Comparison of ENCODE assay signal across 12 cellular contexts in genomic region chr1:32224285-32224684, GRCh38. TPM values are rescaled to one million over a fixed set of nuclear protein-coding genes. Genes with fewer than 3 reads are reported as not detected.
DNase-seq lines count a peak whose midpoint lies in the region; TF ChIP-seq lines count a peak whose summit lies in the region.
"Had no signal": no experiment of that assay in that cellular context is flagged by ENCODE, and none has a peak within 500 bp of the region (broad histone marks: within the 10 kb centered on the region; RNA-seq: fewer than 3 reads in every experiment).

No MANE protein-coding gene starts in this region.

- H2AFZ ChIP-seq in smooth muscle cell (ENCODE audit: low read depth): no peak overlapping the region

- peaks cover 7% of the 10 kb centered on the region for H3K36me3 ChIP-seq in smooth muscle cell (ENCODE audit: low read depth)

- TF ChIP-seq CTCF in HFFc6 (IDR thresholded peaks at IDR 0.05) (no peak), nephron (IDR thresholded peaks at IDR 0.05; ENCODE audit: unreplicated experiment in 3 of 3) (no peak), smooth muscle cell (IDR thresholded peaks at IDR 0.05; ENCODE audit: borderline replicate concordance, insufficient read depth, poor library complexity, severe bottlenecking) (no peak)

- no peak for DNase-seq in HFFc6
- no peak for DNase-seq in activated T-helper 2 cell treated with anti-CD3 and anti-CD28 coated beads, Interferon-gamma antibody, Interleukin-2, Interleukin-4, amounts not matched to agents 10 μg/mL and 5 μg/mL and 100 μg/mL, durations not matched to agents 14 hours and 24 hours and 36 hours (ENCODE audit: low spot score)
- DNase-seq in DMS 273 (lab: John Stamatoyannopoulos, UW; ENCODE audit: unreplicated experiment): no peak
- DNase-seq in smooth muscle cell (lab: John Stamatoyannopoulos, UW; ENCODE audit: unreplicated experiment): no peak
- DNase-seq: activated CD4-positive, CD25-positive, alpha-beta regulatory T cell; DMS53; Peyer's patch; stimulated activated CD4-positive, alpha-beta T cell treated with anti-CD3 and anti-CD28 coated beads, Interleukin-15, amount 100 ng/mL, for 24 hours; substantia nigra had no signal

- intact Hi-C loops in activated T-helper 2 cell treated with anti-CD3 and anti-CD28 coated beads, Interferon-gamma antibody, Interleukin-2, Interleukin-4, amounts not matched to agents 10 μg/mL and 5 μg/mL and 100 μg/mL, durations not matched to agents 14 hours and 24 hours and 36 hours (cut with micrococcal nuclease): no loop called here

- no peaks in the 10 kb centered on the region for H4K20me1 ChIP-seq in smooth muscle cell (ENCODE audit: low read depth)

- 98% methylated on average over 4 of the region's 4 CpGs for WGBS in smooth muscle cell (ENCODE audit: low lambda C conversion rate)

- peak overlapping the region; percentile 97 for H3K4me3 Mint-ChIP-seq in HFFc6
- peak overlapping the region; percentile 94 for H3K4me3 Mint-ChIP-seq in activated T-helper 2 cell treated with anti-CD3 and anti-CD28 coated beads, Interferon-gamma antibody, Interleukin-2, Interleukin-4, amounts not matched to agents 10 μg/mL and 5 μg/mL and 100 μg/mL, durations not matched to agents 14 hours and 24 hours and 36 hours (ENCODE audit: low read depth)
- H3K4me3 Mint-ChIP-seq in nephron: peak overlapping the region; percentile 83 to 99 (median 98)

- no peaks in the 10 kb centered on the region for H3F3A ChIP-seq in smooth muscle cell (ENCODE audit: low read depth)

- H3K9me3 Mint-ChIP-seq in HFFc6 (no peaks in the 10 kb centered on the region), nephron (no peaks in the 10 kb centered on the region)
- H3K9me3 Mint-ChIP-seq in activated T-helper 2 cell treated with anti-CD3 and anti-CD28 coated beads, Interferon-gamma antibody, Interleukin-2, Interleukin-4, amounts not matched to agents 10 μg/mL and 5 μg/mL and 100 μg/mL, durations not matched to agents 14 hours and 24 hours and 36 hours: no peaks in the 10 kb centered on the region

- H3K36me3 Mint-ChIP-seq in HFFc6 (ENCODE audit: low read depth): peaks cover 49% of the 10 kb centered on the region
- peaks cover 58% of the 10 kb centered on the region for H3K36me3 Mint-ChIP-seq in activated T-helper 2 cell treated with anti-CD3 and anti-CD28 coated beads, Interferon-gamma antibody, Interleukin-2, Interleukin-4, amounts not matched to agents 10 μg/mL and 5 μg/mL and 100 μg/mL, durations not matched to agents 14 hours and 24 hours and 36 hours (ENCODE audit: low read depth)
- H3K36me3 Mint-ChIP-seq in nephron (ENCODE audit: low read depth): peaks cover 45% of the 10 kb centered on the region

- H3K27ac Mint-ChIP-seq in HFFc6 (peak overlapping the region; percentile 98), nephron (peak overlapping the region in 2 of 3 experiments; percentile 31 to 55)
- peak overlapping the region; percentile 95 for H3K27ac Mint-ChIP-seq in activated T-helper 2 cell treated with anti-CD3 and anti-CD28 coated beads, Interferon-gamma antibody, Interleukin-2, Interleukin-4, amounts not matched to agents 10 μg/mL and 5 μg/mL and 100 μg/mL, durations not matched to agents 14 hours and 24 hours and 36 hours

- H3K27ac ChIP-seq in smooth muscle cell (ENCODE audit: low read depth): no peak overlapping the region
- H3K27ac ChIP-seq: Peyer's patch had no signal

- no peaks in the 10 kb centered on the region for H3K27me3 ChIP-seq in smooth muscle cell (ENCODE audit: low read depth)
- H3K27me3 ChIP-seq: Peyer's patch had no signal

- peaks cover 45% of the 10 kb centered on the region for H3K79me2 ChIP-seq in smooth muscle cell (ENCODE audit: low read depth)

- H3K9me3 ChIP-seq in smooth muscle cell (replicated peaks; ENCODE audit: low read depth): no peaks in the 10 kb centered on the region
- H3K9me3 ChIP-seq: Peyer's patch had no signal

- no peak overlapping the region for H3K9ac ChIP-seq in smooth muscle cell (ENCODE audit: low read depth)

- H3K4me1 ChIP-seq in smooth muscle cell (ENCODE audit: low read depth): peaks cover 15% of the 10 kb centered on the region

- H3K27me3 Mint-ChIP-seq in HFFc6 (ENCODE audit: insufficient read depth) (peaks cover 2% of the 10 kb centered on the region), nephron (ENCODE audit: low read depth) (peaks cover 4% of the 10 kb centered on the region)
- no peaks in the 10 kb centered on the region for H3K27me3 Mint-ChIP-seq in activated T-helper 2 cell treated with anti-CD3 and anti-CD28 coated beads, Interferon-gamma antibody, Interleukin-2, Interleukin-4, amounts not matched to agents 10 μg/mL and 5 μg/mL and 100 μg/mL, durations not matched to agents 14 hours and 24 hours and 36 hours (ENCODE audit: low read depth)

- H3K4me1 Mint-ChIP-seq in HFFc6 (ENCODE audit: low read depth): peaks cover 55% of the 10 kb centered on the region
- peaks cover 28% of the 10 kb centered on the region for H3K4me1 Mint-ChIP-seq in activated T-helper 2 cell treated with anti-CD3 and anti-CD28 coated beads, Interferon-gamma antibody, Interleukin-2, Interleukin-4, amounts not matched to agents 10 μg/mL and 5 μg/mL and 100 μg/mL, durations not matched to agents 14 hours and 24 hours and 36 hours (ENCODE audit: low read depth)
- peaks cover 27% of the 10 kb centered on the region for H3K4me1 Mint-ChIP-seq in nephron

- no peak overlapping the region for H3K4me2 ChIP-seq in smooth muscle cell

- H3K4me3 ChIP-seq in smooth muscle cell: no peak overlapping the region

RNA-seq across cellular contexts. Expression of gene EIF3I, which starts 2.1 kb away (rescaled TPM):
- 100 to 1,000 TPM; 279 to 313 (median 285) TPM for total RNA-seq in HFFc6 (2021; fragmentation: NEBNext Ultra II Directional; extraction: Animal tissue kit (Norgen Biotek cat#: 25700))
- total RNA-seq in activated T-helper 2 cell treated with anti-CD3 and anti-CD28 coated beads, Interferon-gamma antibody, Interleukin-2, Interleukin-4, amounts not matched to agents 10 μg/mL and 5 μg/mL and 100 μg/mL, durations not matched to agents 14 hours and 24 hours and 36 hours: 287 and 293 TPM in 2 replicates
- total RNA-seq in smooth muscle cell: 200 and 240 TPM in 2 replicates
- polyA plus RNA-seq in smooth muscle cell: 250 and 257 TPM in 2 replicates

RNA-seq across cellular contexts. Expression of gene TMEM234, which starts 2.1 kb away (rescaled TPM):
- 10 to 100 TPM; 18.5 to 23.7 (median 20.3) TPM for total RNA-seq in HFFc6 (2021; fragmentation: NEBNext Ultra II Directional; extraction: Animal tissue kit (Norgen Biotek cat#: 25700))
- total RNA-seq in activated T-helper 2 cell treated with anti-CD3 and anti-CD28 coated beads, Interferon-gamma antibody, Interleukin-2, Interleukin-4, amounts not matched to agents 10 μg/mL and 5 μg/mL and 100 μg/mL, durations not matched to agents 14 hours and 24 hours and 36 hours: 10.7 and 12.1 TPM in 2 replicates
- total RNA-seq in smooth muscle cell: 10.9 and 13.3 TPM in 2 replicates
- polyA plus RNA-seq in smooth muscle cell: 19.8 and 27.5 TPM in 2 replicates

RNA-seq across cellular contexts. Expression of gene DCDC2B, which starts 15.4 kb away (rescaled TPM):
- not detected for total RNA-seq in HFFc6 (2021; fragmentation: NEBNext Ultra II Directional; extraction: Animal tissue kit (Norgen Biotek cat#: 25700))
- 0.14 TPM in 1 of 2 replicates, not detected in the other for total RNA-seq in activated T-helper 2 cell treated with anti-CD3 and anti-CD28 coated beads, Interferon-gamma antibody, Interleukin-2, Interleukin-4, amounts not matched to agents 10 μg/mL and 5 μg/mL and 100 μg/mL, durations not matched to agents 14 hours and 24 hours and 36 hours
- total RNA-seq in smooth muscle cell: not detected in 2 replicates
- polyA plus RNA-seq in smooth muscle cell: 0.47 TPM in 1 of 2 replicates, not detected in the other
- total RNA-seq: epithelial cell of proximal tubule had no signal
- polyA plus RNA-seq: neural cell had no signal

RNA-seq across cellular contexts. Expression of gene IQCC, which starts 18.8 kb away (rescaled TPM):
- total RNA-seq in HFFc6 (2021; fragmentation: NEBNext Ultra II Directional; extraction: Animal tissue kit (Norgen Biotek cat#: 25700)): 1 to 10 TPM in 5 of 6 experiments, under 1 TPM in 1; 0.81 to 2.4 (median 2.2) TPM
- 5.0 and 5.4 TPM in 2 replicates for total RNA-seq in activated T-helper 2 cell treated with anti-CD3 and anti-CD28 coated beads, Interferon-gamma antibody, Interleukin-2, Interleukin-4, amounts not matched to agents 10 μg/mL and 5 μg/mL and 100 μg/mL, durations not matched to agents 14 hours and 24 hours and 36 hours
- 1.4 and 3.1 TPM in 2 replicates for total RNA-seq in smooth muscle cell
- polyA plus RNA-seq in smooth muscle cell: 2.4 TPM in 2 replicates

RNA-seq across cellular contexts. Expression of gene FAM167B, which starts 22.7 kb away (rescaled TPM):
- total RNA-seq in HFFc6 (2021; fragmentation: NEBNext Ultra II Directional; extraction: Animal tissue kit (Norgen Biotek cat#: 25700)): 1 to 10 TPM; 1.1 to 2.1 (median 1.5) TPM
- 0.78 and 0.80 TPM in 2 replicates for total RNA-seq in activated T-helper 2 cell treated with anti-CD3 and anti-CD28 coated beads, Interferon-gamma antibody, Interleukin-2, Interleukin-4, amounts not matched to agents 10 μg/mL and 5 μg/mL and 100 μg/mL, durations not matched to agents 14 hours and 24 hours and 36 hours
- 0.31 TPM in 1 of 2 replicates, not detected in the other for total RNA-seq in smooth muscle cell
- polyA plus RNA-seq in smooth muscle cell: 0.39 TPM in 1 of 2 replicates, not detected in the other
- polyA plus RNA-seq: neural cell had no signal

Comparison
In these comparisons a context has a peak if more than half of its experiments do, and no peak if none do; other contexts are left out.
1. H3K27ac Mint-ChIP-seq: peak in every context shown above with its lines; median percentile 98 in HFFc6; 95 in activated T-helper 2 cell treated with anti-CD3 and anti-CD28 coated beads, Interferon-gamma antibody, Interleukin-2, Interleukin-4, amounts not matched to agents 10 μg/mL and 5 μg/mL and 100 μg/mL, durations not matched to agents 14 hours and 24 hours and 36 hours; 43 in nephron.